In the genomic region with DNA sequence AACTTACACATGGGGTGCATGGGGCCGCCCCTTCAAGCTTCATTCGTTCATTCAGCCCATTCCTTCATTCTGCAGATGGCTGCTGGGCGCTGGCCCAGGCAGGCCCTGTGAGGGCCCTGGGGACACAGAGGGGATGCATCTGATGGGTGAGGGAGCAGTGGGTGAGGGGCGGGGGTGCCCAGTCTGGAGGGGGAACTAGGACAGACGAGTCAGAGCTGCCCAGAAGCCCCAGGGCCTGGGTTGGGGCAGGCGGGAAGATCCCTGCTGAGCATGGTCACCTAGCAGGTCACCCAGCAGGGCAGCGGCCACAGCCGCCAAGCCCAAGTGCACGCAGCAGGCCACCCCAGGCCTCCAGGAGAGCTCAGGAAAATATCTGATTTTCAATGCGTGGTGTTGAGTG, we compare ENCODE assay signal across 1 cellular context.
TF ChIP-seq lines count a peak whose summit lies in the region.

No MANE protein-coding gene starts in this region.

TF ChIP-seq in HEK293T, 16 proteins besides CTCF, POLR2A, EP300 and RAD21:
- TF ChIP-seq HDGF (IDR thresholded peaks at IDR 0.05; ENCODE audit: borderline replicate concordance): no peak
- no peak for TF ChIP-seq SUZ12 (IDR thresholded peaks at IDR 0.05)
- TF ChIP-seq ARNT (IDR thresholded peaks at IDR 0.05): no peak
- no peak for TF ChIP-seq ZNF384 (IDR thresholded peaks at IDR 0.05)
